1 cellular context compared by ENCODE assay signal in genomic region chr10:80519936-80520650, GRCh38.
A peak's percentile ranks its signal among the peaks of the same experiment; 100 is the strongest.
TF ChIP-seq lines count a peak whose summit lies in the region.

No MANE protein-coding gene starts in this region.

TF ChIP-seq in H1, 55 proteins besides CTCF, POLR2A, EP300 and RAD21 (continued from another document):
- TF ChIP-seq CBX8 (IDR thresholded peaks at IDR 0.05; ENCODE audit: borderline replicate concordance, low read depth, low read length) = no peak
- 0 out of 2 replicates have a peak, but pooled peaks have one; percentile 16 for TF ChIP-seq POLR2AphosphoS5 (IDR thresholded peaks at IDR 0.05; ENCODE audit: low read depth, low read length)
- no peak for TF ChIP-seq RBBP5 (IDR thresholded peaks at IDR 0.05; ENCODE audit: borderline replicate concordance, low read depth, low read length)
